10 cellular contexts compared by ENCODE assay signal in the genomic region with DNA sequence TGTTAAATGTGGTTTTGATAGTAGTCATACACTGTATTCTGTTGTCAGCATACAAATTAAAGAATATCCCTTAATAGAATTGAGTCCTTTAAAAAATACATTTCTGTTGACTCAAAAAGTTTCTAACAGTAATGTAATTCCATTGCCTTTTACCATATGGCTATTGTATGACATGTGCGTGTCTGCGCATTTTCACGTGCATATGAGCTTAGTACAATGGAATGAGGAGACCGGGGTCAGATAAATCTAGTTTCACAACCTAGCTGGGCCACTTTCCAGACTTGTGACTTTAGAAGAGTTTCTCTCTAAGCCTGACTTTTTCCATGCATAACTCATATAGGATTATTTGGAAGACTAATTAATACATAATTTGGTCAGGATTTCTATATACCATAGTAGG. TPM values are rescaled to one million over a fixed set of nuclear protein-coding genes. Genes with fewer than 3 reads are reported as not detected.
A peak's percentile ranks its signal among the peaks of the same experiment; 100 is the strongest.
DNase-seq lines count a peak whose midpoint lies in the region; ATAC-seq and TF ChIP-seq lines count a peak whose summit lies in the region.
"Had no signal": no experiment of that assay in that cellular context is flagged by ENCODE, and none has a peak within 500 bp of the region (broad histone marks: within the 10 kb centered on the region; RNA-seq: fewer than 3 reads in every experiment).

No MANE protein-coding gene starts in this region.

- intact Hi-C loops in body of pancreas (cut with DNase I) (no loop called here), left lung (cut with DNase I) (no loop called here), tibial artery (cut with DNase I; ENCODE audit: low total_unique reads) (no loop called here)

- peak overlapping the region; percentile 21 to 96 (median 40) for H3K27ac ChIP-seq in body of pancreas
- peak overlapping the region; percentile 20 to 57 for H3K27ac ChIP-seq in left lung
- H3K27ac ChIP-seq in tibial artery, result peak overlapping the region; percentile 96 to 99

- no peak for TF ChIP-seq POLR2A in body of pancreas (IDR thresholded peaks at IDR 0.05)

- TF ChIP-seq CTCF in body of pancreas (IDR thresholded peaks at IDR 0.05) (no peak), left lung (IDR thresholded peaks at IDR 0.05) (no peak), tibial artery (IDR thresholded peaks at IDR 0.05) (no peak)

- no peak overlapping the region for H3K4me3 ChIP-seq in body of pancreas
- H3K4me3 ChIP-seq in left lung, result no peak overlapping the region
- no peak overlapping the region for H3K4me3 ChIP-seq in tibial artery

- H3K9me3 ChIP-seq in body of pancreas, result no peaks in the 10 kb centered on the region
- no peaks in the 10 kb centered on the region for H3K9me3 ChIP-seq in left lung
- no peaks in the 10 kb centered on the region for H3K9me3 ChIP-seq in tibial artery

- H3K4me1 ChIP-seq in body of pancreas, result peaks cover 83% of the 10 kb centered on the region
- peaks cover 32 to 66% of the 10 kb centered on the region in 2 donors for H3K4me1 ChIP-seq in left lung
- H3K4me1 ChIP-seq in tibial artery, result peaks cover 0 to 85% (median 59%) of the 10 kb centered on the region in 4 donors

- H3K27me3 ChIP-seq in body of pancreas (no peaks in the 10 kb centered on the region), left lung (no peaks in the 10 kb centered on the region), tibial artery (no peaks in the 10 kb centered on the region)

- ATAC-seq in body of pancreas (no peak), left lung (peak; percentile 25), HG02642 (IDR thresholded peaks at IDR 0.05; ENCODE audit: poor library complexity, unreplicated experiment) (no peak)
- no peak for ATAC-seq in stimulated activated naive CD8-positive, alpha-beta T cell treated with anti-CD3 and anti-CD28 coated beads, Interleukin-15, Interleukin-2, amounts not matched to agents 100 U/mL and 50 U/mL, for 24 hours
- ATAC-seq: activated CD8-positive, alpha-beta T cell treated with anti-CD3 and anti-CD28 coated beads for 36 hours; sciatic nerve had no signal

- WGBS in body of pancreas, 2 donors, result 59 to 77% methylated on average over 4 of the region's 4 CpGs

- DNase-seq in HT1080 (ENCODE audit: low read depth), result peak; percentile 62
- peak in 3 of 4 donors; percentile 60 to 69 (median 63) for DNase-seq in body of pancreas
- no peak for DNase-seq in left lung
- peak in 1 of 2 donors; percentile 61 for DNase-seq in tibial artery
- DNase-seq in stimulated activated naive CD8-positive, alpha-beta T cell treated with anti-CD3 and anti-CD28 coated beads, Interleukin-15, Interleukin-2, amounts not matched to agents 100 U/mL and 50 U/mL, for 24 hours, result no peak
- no peak for DNase-seq in SW480 (ENCODE audit: low spot score)
- DNase-seq: activated CD8-positive, alpha-beta T cell treated with anti-CD3 and anti-CD28 coated beads for 36 hours; NCI-H146 had no signal

- H3K36me3 ChIP-seq in body of pancreas (replicated peaks in 1 of 2; ENCODE audit: insufficient read depth in 1 of 2, low read depth in 2 of 2), result peaks cover 1 to 4% of the 10 kb centered on the region in 2 donors
- H3K36me3 ChIP-seq in left lung, result peaks cover 0 to 40% of the 10 kb centered on the region in 2 donors
- peaks cover 30 to 41% (median 35%) of the 10 kb centered on the region in 3 donors for H3K36me3 ChIP-seq in tibial artery

RNA-seq across cellular contexts. Expression of a gene that starts 38.7 kb away (rescaled TPM):
- total RNA-seq in HT1080 (2014; rRNA removed; shearing (Covaris generic)), result 225 and 266 TPM in 2 replicates
- 155 and 233 TPM in 2 replicates for polyA plus RNA-seq in HT1080 (2015; cell fraction: cytosol; rRNA removed)
- polyA plus RNA-seq in HT1080 (2015; cell fraction: nucleus; rRNA removed), result 268 and 276 TPM in 2 replicates
- total RNA-seq in body of pancreas, result 10 to 100 TPM; 48.5 to 60.4 TPM
- 10 to 100 TPM; 84.0 to 91.4 TPM for total RNA-seq in left lung

Comparison
In these comparisons a context has a peak if more than half of its experiments do, and no peak if none do; other contexts are left out.
1. DNase-seq: peak in HT1080 (single experiment) and body of pancreas (3 of 4); none in left lung (0 of 2), stimulated activated naive CD8-positive, alpha-beta T cell treated with anti-CD3 and anti-CD28 coated beads, Interleukin-15, Interleukin-2, amounts not matched to agents 100 U/mL and 50 U/mL, for 24 hours (single experiment) and SW480 (single experiment).
2. H3K27ac ChIP-seq: peak in every context shown above with its lines; median percentile 98 in tibial artery; 40 in body of pancreas; 38 in left lung.